In the genomic region with DNA sequence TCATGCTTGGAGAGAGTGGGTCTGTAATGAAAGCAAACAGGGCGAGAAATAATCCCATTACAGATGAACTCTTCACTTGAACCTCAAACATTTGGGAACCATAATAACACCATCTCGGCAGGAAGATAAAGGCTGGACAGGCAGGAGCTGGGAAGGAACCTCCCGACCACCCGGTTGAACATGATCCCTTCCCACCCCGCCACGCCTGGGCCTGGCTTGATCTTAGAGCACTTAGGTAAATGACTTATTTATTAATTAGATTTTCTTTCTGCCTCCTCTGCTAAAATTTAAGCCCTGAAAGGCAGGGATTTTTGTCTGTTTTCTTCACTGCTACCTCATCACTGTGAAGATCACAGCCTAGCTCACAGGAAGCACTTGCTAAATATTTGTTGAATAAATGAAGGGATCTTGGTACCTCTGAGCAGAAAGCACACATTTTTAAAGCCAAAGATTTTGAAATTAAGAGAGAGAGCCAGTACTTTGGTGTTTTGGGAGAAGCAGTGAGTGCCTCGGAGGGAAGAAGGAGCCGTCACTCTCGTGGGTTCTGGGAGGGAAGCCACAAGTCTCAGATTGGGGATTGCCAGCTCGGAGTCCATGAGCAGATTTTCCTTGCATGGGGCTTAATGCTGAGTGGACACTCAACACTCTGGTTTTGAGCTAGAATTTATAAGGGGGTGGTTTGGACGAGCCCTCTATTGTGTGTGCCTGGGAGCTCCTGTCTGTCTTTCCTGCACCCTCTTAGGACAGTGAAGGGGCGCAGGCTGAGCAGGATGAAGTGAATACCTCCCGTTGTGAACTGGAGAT, we compare ENCODE assay signal across 24 cellular contexts.
A peak's percentile ranks its signal among the peaks of the same experiment; 100 is the strongest.
DNase-seq lines count a peak whose midpoint lies in the region; ATAC-seq and TF ChIP-seq lines count a peak whose summit lies in the region.
"Had no signal": no experiment of that assay in that cellular context is flagged by ENCODE, and none has a peak within 500 bp of the region (broad histone marks: within the 10 kb centered on the region; RNA-seq: fewer than 3 reads in every experiment).

No MANE protein-coding gene starts in this region.

- peak overlapping the region; percentile 85 for H2BK5ac ChIP-seq in IMR-90 (ENCODE audit: low read depth, low read length, poor library complexity, severe bottlenecking)
- no peak overlapping the region for H2BK5ac ChIP-seq in neuronal stem cell (ENCODE audit: low read length)

- TF ChIP-seq CTCF in AG04450 (IDR thresholded peaks at IDR 0.05; ENCODE audit: low read depth, low read length) (no peak), IMR-90 (conservative IDR thresholded peaks at IDR 0.05; ENCODE audit: low read depth, low read length) (no peak), esophagus squamous epithelium (IDR thresholded peaks at IDR 0.05) (no peak)

- 89% methylated on average over 6 of the region's 13 CpGs; no CpG with 5 or more reads in 1 of the 2 experiments for WGBS in IMR-90 (ENCODE audit: extremely low coverage in 2 of 2, insufficient read length in 1 of 2), 2 experiments
- WGBS in esophagus squamous epithelium, 2 donors = 74% methylated on average over 12 to 13 of the region's 13 CpGs
- no CpG with 5 or more reads among the region's 13 CpGs for WGBS in neuronal stem cell (ENCODE audit: extremely low coverage in 2 of 2, insufficient read length in 2 of 2, insufficient replicate concordance in 1 of 2), 2 donors

- H4K8ac ChIP-seq in IMR-90 (ENCODE audit: low read depth in 2 of 2, low read length in 2 of 2) (peak overlapping the region; percentile 84 to 97), neuronal stem cell (ENCODE audit: low read depth, low read length) (no peak overlapping the region)

- in situ Hi-C loops in IMR-90 (cut with MboI; ENCODE audit: low sequenced_read_pairs) = no loop called here

- no peak overlapping the region for H3K4me3 ChIP-seq in AG04450 (ENCODE audit: low read depth, low read length)
- H3K4me3 ChIP-seq in IMR-90 (ENCODE audit: insufficient read depth, low read depth, low read length) = no peak overlapping the region
- no peak overlapping the region for H3K4me3 ChIP-seq in esophagus squamous epithelium
- H3K4me3 ChIP-seq in neuronal stem cell (ENCODE audit: low read length in 2 of 2) = no peak overlapping the region
- H3K4me3 ChIP-seq: heart left ventricle, skin epidermis had no signal

- dilution Hi-C loops in IMR-90 (cut with HindIII; ENCODE audit: low sequenced_read_pairs, unreplicated experiment) = no loop called here

- H3K56ac ChIP-seq in IMR-90 (ENCODE audit: extremely low read depth, insufficient read depth, low read length) = peak overlapping the region; percentile 62

- no peak overlapping the region for H2BK12ac ChIP-seq in neuronal stem cell (ENCODE audit: low read length)

- no peak for ATAC-seq in IMR-90 (ENCODE audit: low read depth)
- ATAC-seq in GM18907 (IDR thresholded peaks at IDR 0.05; ENCODE audit: unreplicated experiment) = no peak
- ATAC-seq in GM18873 (IDR thresholded peaks at IDR 0.05; ENCODE audit: low FRiP score, unreplicated experiment) = no peak
- ATAC-seq: activated T-cell treated with anti-CD3 and anti-CD28 coated beads, Interleukin-2, amount 50 U/mL, for 72 hours; heart left ventricle; natural killer cell treated with Interleukin-12 subunit alpha and Interleukin-12 subunit beta and Interleukin-15 and Interleukin-18, amount 100 ng/mL, for 72 hours had no signal

- H2BK20ac ChIP-seq in IMR-90 (ENCODE audit: low read depth, low read length) = peak overlapping the region; percentile 81

- peak overlapping the region; percentile 67 for H3K18ac ChIP-seq in IMR-90 (ENCODE audit: low read depth, low read length)
- H3K18ac ChIP-seq in neuronal stem cell (ENCODE audit: low read length) = peak overlapping the region; percentile 9

- intact Hi-C loops in IMR-90 (cut with micrococcal nuclease) = loop anchor here (2.0 to 5.0 kb wide), 4 partner anchors 43 to 528 kb away; partner anchors contain the start of gene CAMLG
- intact Hi-C loops in esophagus squamous epithelium (cut with DNase I) = no loop called here

- H2BK120ac ChIP-seq in IMR-90 (ENCODE audit: low read depth, low read length) (peak overlapping the region; percentile 82), neuronal stem cell (ENCODE audit: low read depth, low read length) (no peak overlapping the region)

- no peaks in the 10 kb centered on the region for H3K9me3 ChIP-seq in AG04450 (ENCODE audit: control insufficient read depth, insufficient read depth, low read length)
- H3K9me3 ChIP-seq in IMR-90 (ENCODE audit: control insufficient read depth, insufficient read depth, low read length) = no peaks in the 10 kb centered on the region
- H3K9me3 ChIP-seq in esophagus squamous epithelium = no peaks in the 10 kb centered on the region
- H3K9me3 ChIP-seq in neuronal stem cell (replicated peaks in 1 of 2; ENCODE audit: control insufficient read depth in 2 of 2, insufficient read depth in 1 of 2, low read depth in 1 of 2, low read length in 2 of 2) = no peaks in the 10 kb centered on the region
- H3K9me3 ChIP-seq: BE2C had no signal

- no peak for TF ChIP-seq RAD21 in IMR-90 (IDR thresholded peaks at IDR 0.05; ENCODE audit: low read length)

- H4K20me1 ChIP-seq in IMR-90 (ENCODE audit: insufficient read depth, low read length) = no peaks in the 10 kb centered on the region

- H3K4me1 ChIP-seq in IMR-90 (ENCODE audit: control insufficient read depth, insufficient read depth, low read length) (peaks cover 37% of the 10 kb centered on the region), esophagus squamous epithelium (peaks cover 11 to 68% (median 27%) of the 10 kb centered on the region in 3 donors), neuronal stem cell (ENCODE audit: control insufficient read depth in 2 of 2, insufficient read depth in 1 of 2, low read depth in 1 of 2, low read length in 2 of 2) (peaks cover 0 to 2% of the 10 kb centered on the region in 2 donors)
- H3K4me1 ChIP-seq: BE2C, heart left ventricle had no signal

- POLR2A ChIA-PET in AG04450 (lab: Yijun Ruan, JAX) (interaction anchor here (0.8 to 3.2 kb wide), 8 partner anchors 15 to 232 kb away, joined by 3 to 55 read pairs (median 10); no protein-coding TSS in a partner anchor), IMR-90 (lab: Charles Lee; ENCODE audit: unreplicated experiment) (no interaction called here)

- H3K23ac ChIP-seq in IMR-90 (ENCODE audit: low read depth, low read length) (peak overlapping the region; percentile 69), neuronal stem cell (ENCODE audit: low read depth, low read length, poor library complexity) (no peak overlapping the region)

- CTCF ChIA-PET in AG04450 (lab: Charles Lee) = interaction anchor here (0.6 to 1.7 kb wide), 7 partner anchors 18 to 234 kb away, joined by 3 to 8 read pairs (median 3); no protein-coding TSS in a partner anchor
- CTCF ChIA-PET in IMR-90 (lab: Yijun Ruan, JAX) = interaction anchor here (0.8 to 2.2 kb wide), 7 partner anchors 23 to 158 kb away, joined by 3 to 9 read pairs (median 3); no protein-coding TSS in a partner anchor

- H3K9me1 ChIP-seq in IMR-90 (ENCODE audit: insufficient read depth, low read length) = peaks cover 11% of the 10 kb centered on the region

- H2AFZ ChIP-seq in IMR-90 (replicated peaks; ENCODE audit: low read length, poor library complexity) (peak overlapping the region; percentile 68), neuronal stem cell (ENCODE audit: low read length) (no peak overlapping the region)

- BruUV-seq in IMR-90 (replicated peaks; lab: Mats Ljungman, UMichigan) = no TSS peak

- H3K9ac ChIP-seq in IMR-90 (ENCODE audit: low read depth, low read length) (peak overlapping the region; percentile 42; the same call in 1 of the 2 replicates), neuronal stem cell (ENCODE audit: low read depth, low read length, poor library complexity) (no peak overlapping the region)

- H3K4ac ChIP-seq in IMR-90 (ENCODE audit: low read depth, low read length) (peak overlapping the region; percentile 93), neuronal stem cell (ENCODE audit: low read length) (no peak overlapping the region)

- H3K27me3 ChIP-seq in AG04450 (ENCODE audit: control insufficient read depth, insufficient read depth, low read length) (no peaks in the 10 kb centered on the region), IMR-90 (ENCODE audit: control insufficient read depth, insufficient read depth, low read length) (no peaks in the 10 kb centered on the region), esophagus squamous epithelium (no peaks in the 10 kb centered on the region), neuronal stem cell (ENCODE audit: control insufficient read depth in 3 of 3, insufficient read depth in 3 of 3, low read depth in 1 of 3, low read length in 3 of 3) (peaks cover 0 to 38% (median 2%) of the 10 kb centered on the region in 3 experiments)
- H3K27me3 ChIP-seq: BE2C had no signal

- H2BK15ac ChIP-seq in IMR-90 (ENCODE audit: low read depth, low read length) (peak overlapping the region; percentile 98; the same call in 2 of the 3 replicates), neuronal stem cell (ENCODE audit: low read length) (no peak overlapping the region)

- peak overlapping the region; percentile 93 for H4K5ac ChIP-seq in IMR-90 (ENCODE audit: low read depth, low read length)

- H3K27ac ChIP-seq in AG04450 (ENCODE audit: low read depth, low read length) (peak overlapping the region; percentile 67), IMR-90 (ENCODE audit: insufficient read depth, low read length) (peak overlapping the region; percentile 82), esophagus squamous epithelium (peak overlapping the region in 3 of 4 donors; percentile 59 to 83 (median 75)), neuronal stem cell (replicated peaks; ENCODE audit: low read length) (no peak overlapping the region)
- H3K27ac ChIP-seq: heart left ventricle, skin epidermis had no signal

- peak overlapping the region; percentile 70 for H2AK9ac ChIP-seq in IMR-90 (replicated peaks; ENCODE audit: low read depth, low read length, poor library complexity)

- peak overlapping the region; percentile 98 for H2AK5ac ChIP-seq in IMR-90 (ENCODE audit: low read depth, low read length)
- H2AK5ac ChIP-seq in neuronal stem cell (ENCODE audit: low read depth, low read length) = no peak overlapping the region

- H4K91ac ChIP-seq in IMR-90 (ENCODE audit: insufficient read depth, low read depth, low read length) (peak overlapping the region; percentile 94), neuronal stem cell (ENCODE audit: low read depth, low read length, poor library complexity) (no peak overlapping the region)

- no peak for TF ChIP-seq POLR2A in IMR-90 (IDR thresholded peaks at IDR 0.05; ENCODE audit: low read depth, low read length)
- no peak for TF ChIP-seq POLR2A in esophagus squamous epithelium (IDR thresholded peaks at IDR 0.05)

- H3K4me2 ChIP-seq in IMR-90 (ENCODE audit: low read depth, low read length) (no peak overlapping the region), neuronal stem cell (ENCODE audit: insufficient read depth, low read length, poor library complexity, severe bottlenecking) (no peak overlapping the region)

- DNase-seq in AG04450 (ENCODE audit: low read depth, low spot score) (no peak), IMR-90 (no peak), esophagus squamous epithelium (lab: John Stamatoyannopoulos, UW) (no peak), neuronal stem cell (ENCODE audit: low spot score) (no peak), cortex of kidney (lab: John Stamatoyannopoulos, UW) (no peak), NCI-H2081 (lab: John Stamatoyannopoulos, UW) (no peak)
- DNase-seq: activated CD4-positive, alpha-beta T cell treated with anti-CD3 and anti-CD28 coated beads, Interleukin-2, amount 10 ng/mL, durations not matched to agents 7 days and 5 days; activated naive CD4-positive, alpha-beta T cell treated with Interleukin-2 at 50 U/mL for 16 hours; activated T-cell treated with anti-CD3 and anti-CD28 coated beads, Interleukin-2, amount 50 U/mL, for 72 hours; BE2C; DMS79 treated with DMSO at 0.1 percent for 48 hours; H9; heart left ventricle; left cardiac atrium; midbrain; NCI-H1092; NCI-H187 treated with DMSO at 0.1 percent for 48 hours; NCI-H69; RPMI8226; stimulated activated CD4-positive, alpha-beta T cell treated with anti-CD3 and anti-CD28 coated beads, Interleukin-1b, Interleukin-23, amount 100 ng/mL, for 48 hours had no signal

- H3K79me1 ChIP-seq in IMR-90 (ENCODE audit: low read depth in 1 of 2, low read length in 2 of 2) = peaks cover 0 to 18% of the 10 kb centered on the region in 2 experiments; a peak in 2 of 4 replicates
- H3K79me1 ChIP-seq in neuronal stem cell (ENCODE audit: low read depth, low read length) = no peaks in the 10 kb centered on the region

- H3K36me3 ChIP-seq in IMR-90 (ENCODE audit: control insufficient read depth, insufficient read depth, low read length) (no peaks in the 10 kb centered on the region), esophagus squamous epithelium (no peaks in the 10 kb centered on the region), neuronal stem cell (replicated peaks in 1 of 2; ENCODE audit: control insufficient read depth in 2 of 2, insufficient read depth in 2 of 2, low read length in 2 of 2) (no peaks in the 10 kb centered on the region)
- H3K36me3 ChIP-seq: BE2C, heart left ventricle had no signal

- H3K14ac ChIP-seq in IMR-90 (replicated peaks; ENCODE audit: low read depth, low read length) = peak overlapping the region; percentile 90
- no peak overlapping the region for H3K14ac ChIP-seq in neuronal stem cell (ENCODE audit: low read length)
